Comparison of ENCODE assay signal across 22 cellular contexts in the genomic region with DNA sequence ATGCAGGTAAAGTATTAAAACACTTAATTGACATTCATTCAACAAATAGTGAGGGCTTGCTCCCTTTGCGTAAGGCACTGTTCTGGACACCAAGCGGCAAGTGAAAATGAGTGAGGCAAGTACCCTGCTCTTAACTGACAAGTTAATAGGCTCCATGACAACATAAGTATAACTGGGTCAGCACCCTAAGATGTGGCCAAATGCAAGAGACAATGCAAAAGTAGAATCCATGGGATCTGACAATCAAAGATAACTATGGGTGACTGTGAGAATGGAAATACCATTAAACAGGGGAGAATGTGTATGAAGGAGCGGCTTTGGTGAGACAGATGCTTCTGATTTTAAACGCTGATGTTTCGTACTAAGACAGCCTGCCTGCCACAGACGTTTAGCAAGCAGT.
DNase-seq lines count a peak whose midpoint lies in the region; ATAC-seq, FAIRE-seq and TF ChIP-seq lines count a peak whose summit lies in the region.
"Had no signal": no experiment of that assay in that cellular context is flagged by ENCODE, and none has a peak within 500 bp of the region (broad histone marks: within the 10 kb centered on the region; RNA-seq: fewer than 3 reads in every experiment).

No MANE protein-coding gene starts in this region.

- no peak for DNase-seq in D721Med (ENCODE audit: insufficient read length, low spot score)
- DNase-seq in NCI-H2227 (lab: John Stamatoyannopoulos, UW; ENCODE audit: unreplicated experiment) = peak; percentile 73
- DNase-seq in glutamatergic neuron = no peak
- DNase-seq in substantia nigra (lab: John Stamatoyannopoulos, UW) = no peak
- DNase-seq in SKM-1 (lab: John Stamatoyannopoulos, UW; ENCODE audit: unreplicated experiment) = no peak
- no peak for DNase-seq in stimulated activated CD4-positive, alpha-beta T cell treated with anti-CD3 and anti-CD28 coated beads, Interleukin-12 subunit alpha, Interleukin-12 subunit beta, amount 100 ng/mL, for 4 hours
- DNase-seq: ACHN; AML-193; BE2C; CD4-positive, alpha-beta T cell; CD8-positive, alpha-beta memory T cell; DMS53; DMS79 treated with DMSO at 0.1 percent for 48 hours; GF-D8; GOT3 had no signal

- peaks cover 27% of the 10 kb centered on the region for H3K9me3 Mint-ChIP-seq in glutamatergic neuron (ENCODE audit: unreplicated experiment)
- H3K9me3 Mint-ChIP-seq: CD4-positive, alpha-beta T cell; CD8-positive, alpha-beta memory T cell had no signal

- peaks cover 43% of the 10 kb centered on the region for H3K4me1 Mint-ChIP-seq in glutamatergic neuron (ENCODE audit: low read depth, unreplicated experiment)
- H3K4me1 Mint-ChIP-seq: CD14-positive monocyte; CD8-positive, alpha-beta memory T cell had no signal

- H3K36me3 Mint-ChIP-seq in glutamatergic neuron (ENCODE audit: unreplicated experiment) = no peaks in the 10 kb centered on the region
- H3K36me3 Mint-ChIP-seq: CD14-positive monocyte had no signal

- FAIRE-seq in D721Med (lab: Jason Lieb, UNC) = peak; percentile 25
- FAIRE-seq: A204.1, GM12891, H54 had no signal

- TF ChIP-seq CTCF in D721Med (IDR thresholded peaks at IDR 0.05; ENCODE audit: insufficient read depth, missing control alignments) (no peak), glutamatergic neuron (IDR thresholded peaks at IDR 0.05; ENCODE audit: partially characterized antibody, unreplicated experiment) (no peak)

- peak overlapping the region; percentile 6 for H3K27ac ChIP-seq in substantia nigra (ENCODE audit: low read depth, low read length, poor library complexity, severe bottlenecking)
- H3K27ac ChIP-seq: 22Rv1; BLaER1 treated with 17β-estradiol and CSF1 and Interleukin-3, amounts not matched to agents 10 nM and 100 nM had no signal

- H3K4me3 Mint-ChIP-seq in glutamatergic neuron (ENCODE audit: unreplicated experiment) = peak overlapping the region; percentile 37
- H3K4me3 Mint-ChIP-seq: CD14-positive monocyte; CD4-positive, alpha-beta T cell; CD8-positive, alpha-beta memory T cell had no signal

- H3K27ac Mint-ChIP-seq in glutamatergic neuron (ENCODE audit: unreplicated experiment) = peak overlapping the region; percentile 45
- H3K27ac Mint-ChIP-seq: CD14-positive monocyte; CD4-positive, alpha-beta T cell; CD8-positive, alpha-beta memory T cell had no signal

- peaks cover 17% of the 10 kb centered on the region for H3K27me3 Mint-ChIP-seq in glutamatergic neuron (ENCODE audit: unreplicated experiment)
- H3K27me3 Mint-ChIP-seq: CD4-positive, alpha-beta T cell had no signal

- no peak for ATAC-seq in HG02970 (IDR thresholded peaks at IDR 0.05; ENCODE audit: low FRiP score, unreplicated experiment)
